Comparison of ENCODE assay signal across 11 cellular contexts in genomic region chr17:76528528-76529223, GRCh38. TPM values are rescaled to one million over a fixed set of nuclear protein-coding genes. Genes with fewer than 3 reads are reported as not detected.
A peak's percentile ranks its signal among the peaks of the same experiment; 100 is the strongest.
DNase-seq lines count a peak whose midpoint lies in the region; TF ChIP-seq lines count a peak whose summit lies in the region.
"Had no signal": no experiment of that assay in that cellular context is flagged by ENCODE, and none has a peak within 500 bp of the region (broad histone marks: within the 10 kb centered on the region; RNA-seq: fewer than 3 reads in every experiment).

No MANE protein-coding gene starts in this region.

- intact Hi-C loops in A673 (cut with micrococcal nuclease; ENCODE audit: unreplicated experiment), result no loop called here

- peak; percentile 22; the same call in 1 of the 2 replicates for TF ChIP-seq CTCF in A673 (conservative IDR thresholded peaks at IDR 0.05; ENCODE audit: low read depth, low read length)

- no peaks in the 10 kb centered on the region for H3K36me3 Mint-ChIP-seq in immature natural killer cell
- H3K36me3 Mint-ChIP-seq: activated naive CD4-positive, alpha-beta T cell treated with anti-CD3 and anti-CD28 coated beads, Interleukin-2, amount 50 U/mL, for 72 hours; neural progenitor cell had no signal

- no peaks in the 10 kb centered on the region for H3K9me3 Mint-ChIP-seq in immature natural killer cell
- H3K9me3 Mint-ChIP-seq: activated naive CD4-positive, alpha-beta T cell treated with anti-CD3 and anti-CD28 coated beads, Interleukin-2, amount 50 U/mL, for 72 hours; neural progenitor cell had no signal

- H3K9me3 ChIP-seq in A673 (ENCODE audit: low read depth, low read length, poor library complexity, severe bottlenecking), result no peaks in the 10 kb centered on the region
- H3K9me3 ChIP-seq in NT2/D1 (ENCODE audit: insufficient read depth, low read length), result no peaks in the 10 kb centered on the region
- no peaks in the 10 kb centered on the region for H3K9me3 ChIP-seq in effector memory CD4-positive, alpha-beta T cell (ENCODE audit: control insufficient read depth, low read length)
- H3K9me3 ChIP-seq in muscle layer of duodenum (ENCODE audit: control insufficient read depth in 1 of 2, low read length in 2 of 2), result no peaks in the 10 kb centered on the region

- H3K9ac ChIP-seq in NT2/D1 (ENCODE audit: insufficient read length, low read depth), result peak overlapping the region; percentile 12
- H3K9ac ChIP-seq: neural progenitor cell had no signal

- no peak for DNase-seq in A673 (ENCODE audit: low spot score)
- no peak for DNase-seq in NT2/D1 (ENCODE audit: low read depth, low spot score)
- DNase-seq in effector memory CD4-positive, alpha-beta T cell, result no peak
- no peak for DNase-seq in NCI-H446 treated with DMSO at 0.1 percent for 48 hours (lab: John Stamatoyannopoulos, UW)
- no peak for DNase-seq in A172 (ENCODE audit: low spot score)
- no peak for DNase-seq in putamen (ENCODE audit: low spot score)
- DNase-seq in immature natural killer cell, result no peak
- DNase-seq: NCI-H748 treated with DMSO at 0.1 percent for 48 hours had no signal

- H3K36me3 ChIP-seq in A673 (ENCODE audit: insufficient read depth, low read length, poor library complexity, severe bottlenecking), result no peaks in the 10 kb centered on the region
- H3K36me3 ChIP-seq in NT2/D1 (ENCODE audit: insufficient read depth, insufficient read length, low read length), result no peaks in the 10 kb centered on the region
- H3K36me3 ChIP-seq in effector memory CD4-positive, alpha-beta T cell (ENCODE audit: control insufficient read depth, insufficient read depth, low read length), result no peaks in the 10 kb centered on the region
- no peaks in the 10 kb centered on the region for H3K36me3 ChIP-seq in muscle layer of duodenum (ENCODE audit: control insufficient read depth in 1 of 2, insufficient read depth in 2 of 2, low read length in 2 of 2)
- H3K36me3 ChIP-seq: neural progenitor cell had no signal

- POLR2A ChIA-PET in A673 (lab: Charles Lee; ENCODE audit: low non-redundant PET), result no interaction called here

- CTCF ChIA-PET in A673 (lab: Charles Lee), result no interaction called here

- H3K4me1 ChIP-seq in A673 (ENCODE audit: insufficient read depth, low read length, poor library complexity, severe bottlenecking), result peaks cover 22% of the 10 kb centered on the region
- peaks cover 36% of the 10 kb centered on the region for H3K4me1 ChIP-seq in NT2/D1 (ENCODE audit: insufficient read depth, insufficient read length)
- H3K4me1 ChIP-seq in effector memory CD4-positive, alpha-beta T cell (ENCODE audit: control insufficient read depth, insufficient read depth, low read length, poor library complexity, severe bottlenecking), result peaks cover 19% of the 10 kb centered on the region
- peaks cover 4 to 34% of the 10 kb centered on the region in 2 donors for H3K4me1 ChIP-seq in muscle layer of duodenum (ENCODE audit: control insufficient read depth in 1 of 2, insufficient read depth in 2 of 2, low read length in 2 of 2)

- peaks cover 25 to 32% of the 10 kb centered on the region in 2 donors for H3K4me1 Mint-ChIP-seq in immature natural killer cell

- H3K27me3 Mint-ChIP-seq in immature natural killer cell (ENCODE audit: low read depth in 3 of 3), result peaks cover 0 to 5% (median 0%) of the 10 kb centered on the region in 3 donors

- H3K27ac ChIP-seq in A673 (ENCODE audit: low read depth, low read length, poor library complexity, severe bottlenecking), result peak overlapping the region; percentile 34
- H3K27ac ChIP-seq in effector memory CD4-positive, alpha-beta T cell (ENCODE audit: insufficient read depth, low read length, poor library complexity, severe bottlenecking), result peak overlapping the region; percentile 32
- peak overlapping the region; percentile 86 for H3K27ac ChIP-seq in muscle layer of duodenum (ENCODE audit: low read length)
- H3K27ac ChIP-seq: neural progenitor cell had no signal

- no TSS peak for BruUV-seq in A673 (replicated peaks; lab: Mats Ljungman, UMichigan)

- H3K4me3 ChIP-seq in A673 (ENCODE audit: low read depth, low read length, poor library complexity, severe bottlenecking) (no peak overlapping the region), NT2/D1 (ENCODE audit: insufficient read length, low read depth) (no peak overlapping the region), muscle layer of duodenum (ENCODE audit: low read depth in 1 of 2, low read length in 2 of 2) (peak overlapping the region in 1 of 2 donors; percentile 40)
- H3K4me3 ChIP-seq in effector memory CD4-positive, alpha-beta T cell (ENCODE audit: insufficient read depth, low read depth, low read length, poor library complexity, severe bottlenecking), result no peak overlapping the region
- H3K4me3 ChIP-seq: neural progenitor cell had no signal

- H3K27me3 ChIP-seq in A673 (replicated peaks; ENCODE audit: insufficient read depth, low read depth, low read length, poor library complexity) (no peaks in the 10 kb centered on the region), NT2/D1 (ENCODE audit: insufficient read depth, insufficient read length) (peaks cover under 1% of the 10 kb centered on the region), muscle layer of duodenum (ENCODE audit: low read depth, low read length) (no peaks in the 10 kb centered on the region)
- H3K27me3 ChIP-seq in effector memory CD4-positive, alpha-beta T cell (replicated peaks; ENCODE audit: control insufficient read depth, insufficient read depth, low read length, poor library complexity, severe bottlenecking), result no peaks in the 10 kb centered on the region

- peak overlapping the region in 2 of 6 donors; percentile 45 to 71 for H3K27ac Mint-ChIP-seq in immature natural killer cell

- peak overlapping the region in 2 of 5 donors; percentile 30 to 39 for H3K4me3 Mint-ChIP-seq in immature natural killer cell

RNA-seq across cellular contexts. Expression of gene CYGB, which starts 8.8 kb away (rescaled TPM):
- total RNA-seq in A673 (2021), result 0.56 and 0.61 TPM in 2 replicates
- total RNA-seq in A172 (2014; rRNA removed; shearing (Covaris generic)), result 0.05 and 1.1 TPM in 2 replicates
- under 1 TPM in 2 of 3 donors, not detected in 1; 0.09 to 0.41 TPM for polyA plus RNA-seq in immature natural killer cell
- total RNA-seq: activated naive CD4-positive, alpha-beta T cell treated with anti-CD3 and anti-CD28 coated beads, Interleukin-2, amount 50 U/mL, for 72 hours had no signal

RNA-seq across cellular contexts. Expression of gene PRCD, which starts 11.2 kb away (rescaled TPM):
- total RNA-seq in A673 (2021), result not detected in 2 replicates
- total RNA-seq in A172 (2014; rRNA removed; shearing (Covaris generic)), result not detected in 2 replicates
- 1 to 10 TPM; 2.8 to 5.3 (median 3.1) TPM for polyA plus RNA-seq in immature natural killer cell
- total RNA-seq: activated naive CD4-positive, alpha-beta T cell treated with anti-CD3 and anti-CD28 coated beads, Interleukin-2, amount 50 U/mL, for 72 hours had no signal

RNA-seq across cellular contexts. Expression of gene RHBDF2, which starts 27.5 kb away (rescaled TPM):
- total RNA-seq in A673 (2021), result 20.4 and 26.5 TPM in 2 replicates
- total RNA-seq in A172 (2014; rRNA removed; shearing (Covaris generic)), result 36.2 and 54.9 TPM in 2 replicates
- 10 to 100 TPM; 19.3 to 90.5 (median 23.6) TPM for polyA plus RNA-seq in immature natural killer cell

RNA-seq across cellular contexts. Expression of gene ST6GALNAC2, which starts 57.0 kb away (rescaled TPM):
- total RNA-seq in A673 (2021), result not detected in 2 replicates
- 5.1 and 6.8 TPM in 2 replicates for total RNA-seq in A172 (2014; rRNA removed; shearing (Covaris generic))
- polyA plus RNA-seq in immature natural killer cell, result under 1 TPM in 1 of 3 donors, not detected in 2; 0.24 TPM
- total RNA-seq: activated naive CD4-positive, alpha-beta T cell treated with anti-CD3 and anti-CD28 coated beads, Interleukin-2, amount 50 U/mL, for 72 hours had no signal

Comparison
In these comparisons a context has a peak if more than half of its experiments do, and no peak if none do; other contexts are left out.
1. H3K27ac ChIP-seq: peak in every context shown above with its lines; median percentile 86 in muscle layer of duodenum; 34 in A673; 32 in effector memory CD4-positive, alpha-beta T cell.